In the genomic region with DNA sequence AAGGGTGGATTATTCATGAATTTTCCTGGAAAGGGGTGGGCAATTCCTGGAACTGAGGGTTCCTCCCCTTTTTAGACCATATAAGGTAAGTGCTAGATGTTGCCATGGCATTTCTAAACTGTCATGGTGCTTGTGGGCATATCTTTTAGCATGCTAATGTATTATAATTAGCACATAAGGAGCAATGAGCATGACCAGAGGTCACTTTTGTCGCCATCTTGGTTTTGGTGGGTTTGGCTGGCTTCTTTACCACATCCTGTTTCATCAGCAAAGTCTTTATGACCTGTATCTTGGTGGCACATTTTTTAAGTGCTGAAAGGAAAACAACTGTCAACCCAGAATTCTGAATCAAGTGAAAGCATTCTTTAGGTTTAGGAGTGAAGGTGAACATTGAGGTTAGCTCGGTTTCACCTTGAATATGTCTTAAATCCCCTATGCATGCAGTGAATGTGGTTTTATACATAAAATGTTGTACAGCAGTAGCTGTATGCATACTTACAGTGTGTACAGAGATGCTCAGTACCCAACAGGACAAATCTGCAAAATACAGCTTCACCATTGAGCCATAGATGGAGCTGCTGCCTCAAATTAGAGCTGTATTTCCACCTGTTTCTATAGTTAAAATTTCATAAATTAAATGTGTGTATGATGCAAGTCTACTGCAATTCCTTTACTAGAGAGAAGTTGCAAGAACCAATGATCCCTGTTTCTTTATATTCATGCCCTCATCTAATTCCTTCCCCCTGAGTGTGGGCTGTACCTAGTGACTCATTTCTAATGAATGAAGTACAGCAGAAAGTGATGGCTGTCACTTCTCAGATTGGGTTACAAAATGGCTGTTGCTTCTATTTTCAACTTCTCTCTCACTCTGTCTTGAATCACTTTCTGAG, we compare ENCODE assay signal across 9 cellular contexts. TPM values are rescaled to one million over a fixed set of nuclear protein-coding genes. Genes with fewer than 3 reads are reported as not detected.
DNase-seq lines count a peak whose midpoint lies in the region; ATAC-seq and TF ChIP-seq lines count a peak whose summit lies in the region.
"Had no signal": no experiment of that assay in that cellular context is flagged by ENCODE, and none has a peak within 500 bp of the region (broad histone marks: within the 10 kb centered on the region; RNA-seq: fewer than 3 reads in every experiment).

No MANE protein-coding gene starts in this region.

- H3K27ac ChIP-seq in skeletal muscle tissue (ENCODE audit: low read depth, low read length), result peak overlapping the region; percentile 84
- no peak overlapping the region for H3K27ac ChIP-seq in CD8-positive, alpha-beta T cell (ENCODE audit: low read depth, low read length)

- no peaks in the 10 kb centered on the region for H3K4me1 ChIP-seq in endocrine pancreas (ENCODE audit: control insufficient read depth, insufficient read depth, low read length)
- H3K4me1 ChIP-seq in skeletal muscle tissue (ENCODE audit: control insufficient read depth in 3 of 3, insufficient read depth in 3 of 3, low read length in 3 of 3), result peaks cover 7 to 20% (median 11%) of the 10 kb centered on the region in 3 donors
- H3K4me1 ChIP-seq in CD8-positive, alpha-beta T cell (ENCODE audit: insufficient read depth, low read length), result no peaks in the 10 kb centered on the region

- H3K27ac Mint-ChIP-seq in CD8-positive, alpha-beta T cell, result no peak overlapping the region

- no peaks in the 10 kb centered on the region for H3K36me3 Mint-ChIP-seq in CD8-positive, alpha-beta T cell

- H3K27me3 ChIP-seq in endocrine pancreas (ENCODE audit: control insufficient read depth, insufficient read depth, low read length) (no peaks in the 10 kb centered on the region), skeletal muscle tissue (ENCODE audit: control insufficient read depth in 3 of 3, insufficient read depth in 3 of 3, low read length in 3 of 3) (peaks cover 0 to 2% (median 0%) of the 10 kb centered on the region in 3 donors)
- H3K27me3 ChIP-seq in CD8-positive, alpha-beta T cell (ENCODE audit: insufficient read depth, low read length), result no peaks in the 10 kb centered on the region

- CTCF ChIA-PET in CD8-positive, alpha-beta T cell (lab: Charles Lee), result interaction anchor here (0.9 to 1.1 kb wide), 3 partner anchors 17 to 70 kb away, joined by 3 to 5 read pairs (median 4); no protein-coding TSS in a partner anchor

- H3K36me3 ChIP-seq in endocrine pancreas (ENCODE audit: control insufficient read depth, insufficient read depth, low read length), result no peaks in the 10 kb centered on the region
- H3K36me3 ChIP-seq in skeletal muscle tissue (ENCODE audit: control insufficient read depth in 3 of 3, insufficient read depth in 3 of 3, low read length in 3 of 3), result no peaks in the 10 kb centered on the region
- H3K36me3 ChIP-seq in CD8-positive, alpha-beta T cell (ENCODE audit: insufficient read depth, low read length), result no peaks in the 10 kb centered on the region
- H3K36me3 ChIP-seq: stomach had no signal

- H3K9me3 ChIP-seq in endocrine pancreas (ENCODE audit: control insufficient read depth, low read length) (no peaks in the 10 kb centered on the region), skeletal muscle tissue (ENCODE audit: control insufficient read depth in 3 of 3, low read length in 3 of 3) (no peaks in the 10 kb centered on the region)
- H3K9me3 ChIP-seq in CD8-positive, alpha-beta T cell (ENCODE audit: low read length), result no peaks in the 10 kb centered on the region
- H3K9me3 ChIP-seq: stomach had no signal

- no peak for TF ChIP-seq CTCF in CD8-positive, alpha-beta T cell (IDR thresholded peaks at IDR 0.05)

- H3K9ac ChIP-seq in endocrine pancreas (ENCODE audit: control insufficient read depth, insufficient read depth, low read length) (peak overlapping the region; percentile 21), skeletal muscle tissue (ENCODE audit: low read depth in 1 of 3, low read length in 3 of 3) (peak overlapping the region in 1 of 3 donors; percentile 63)

- POLR2A ChIA-PET in CD8-positive, alpha-beta T cell (lab: Charles Lee), result no interaction called here

- H3K27me3 Mint-ChIP-seq in CD8-positive, alpha-beta T cell (ENCODE audit: low read depth), result peaks cover 30% of the 10 kb centered on the region

- no peaks in the 10 kb centered on the region for H3K4me1 Mint-ChIP-seq in CD8-positive, alpha-beta T cell (ENCODE audit: low read depth)

- peak; percentile 37 for DNase-seq in DMS53 (lab: John Stamatoyannopoulos, UW)
- no peak for DNase-seq in DMS53 treated with DMSO at 0.1 percent for 48 hours (lab: John Stamatoyannopoulos, UW; ENCODE audit: unreplicated experiment)
- peak; percentile 99 for DNase-seq in OCI-M1 (lab: John Stamatoyannopoulos, UW)
- no peak for DNase-seq in CD8-positive, alpha-beta T cell
- DNase-seq: stomach had no signal

- intact Hi-C loops in CD8-positive, alpha-beta T cell (cut with DNase I, micrococcal nuclease), result no loop called here

- ATAC-seq in HG02588 (IDR thresholded peaks at IDR 0.05; ENCODE audit: unreplicated experiment) (no peak), HG03097 (IDR thresholded peaks at IDR 0.05; ENCODE audit: low FRiP score, unreplicated experiment) (no peak)
- no peak for ATAC-seq in CD8-positive, alpha-beta T cell

- H3K4me3 Mint-ChIP-seq in CD8-positive, alpha-beta T cell, result no peak overlapping the region

- H3K4me3 ChIP-seq in endocrine pancreas (ENCODE audit: control insufficient read depth, insufficient read depth, low read length) (no peak overlapping the region), skeletal muscle tissue (ENCODE audit: low read length in 3 of 3) (peak overlapping the region in 1 of 3 donors; percentile 44)
- no peak overlapping the region for H3K4me3 ChIP-seq in CD8-positive, alpha-beta T cell (ENCODE audit: low read depth, low read length)
- H3K4me3 ChIP-seq: stomach had no signal

- peaks cover 4% of the 10 kb centered on the region for H3K9me3 Mint-ChIP-seq in CD8-positive, alpha-beta T cell

RNA-seq across cellular contexts. Expression of a gene that starts 25.3 kb away (rescaled TPM):
- not detected for total RNA-seq in skeletal muscle tissue
- total RNA-seq in CD8-positive, alpha-beta T cell, result not detected

RNA-seq across cellular contexts. Expression of a gene that starts 55.6 kb away (rescaled TPM):
- 15.7 TPM for total RNA-seq in skeletal muscle tissue
- 1 to 10 TPM in 1 of 2 experiments, under 1 TPM in 1; 0.95 to 1.1 TPM for total RNA-seq in CD8-positive, alpha-beta T cell

RNA-seq across cellular contexts. Expression of a gene that starts 58.6 kb away (rescaled TPM):
- total RNA-seq in skeletal muscle tissue, result not detected
- total RNA-seq in CD8-positive, alpha-beta T cell, result not detected

Comparison
In these comparisons a context has a peak if more than half of its experiments do, and no peak if none do; other contexts are left out.
1. DNase-seq: peak in DMS53 (single experiment) and OCI-M1 (single experiment); none in DMS53 treated with DMSO at 0.1 percent for 48 hours (single experiment) and CD8-positive, alpha-beta T cell (0 of 7).